In genomic region chr17:38905375-38905774, GRCh38 we compare ENCODE assay signal across 23 cellular contexts. TPM values are rescaled to one million over a fixed set of nuclear protein-coding genes. Genes with fewer than 3 reads are reported as not detected.
DNase-seq lines count a peak whose midpoint lies in the region; ATAC-seq and TF ChIP-seq lines count a peak whose summit lies in the region.
"Had no signal": no experiment of that assay in that cellular context is flagged by ENCODE, and none has a peak within 500 bp of the region (broad histone marks: within the 10 kb centered on the region; RNA-seq: fewer than 3 reads in every experiment).

No MANE protein-coding gene starts in this region.

- no peaks in the 10 kb centered on the region for H4K20me1 ChIP-seq in DOHH2 (ENCODE audit: control insufficient read depth, insufficient read depth, low read depth, low read length)

- H3K4me3 ChIP-seq in DOHH2 (ENCODE audit: low read length): peak overlapping the region; percentile 53
- no peak overlapping the region for H3K4me3 ChIP-seq in neutrophil (ENCODE audit: low read depth in 1 of 2, low read length in 1 of 2)
- no peak overlapping the region for H3K4me3 ChIP-seq in Caco-2 (ENCODE audit: low read depth, low read length)
- H3K4me3 ChIP-seq: A549, hepatocyte, lung, mucosa of descending colon, pancreas, SJCRH30, tibial artery had no signal

- H3F3A ChIP-seq in DOHH2 (ENCODE audit: control insufficient read depth, insufficient read depth): peaks cover 18% of the 10 kb centered on the region

- POLR2A ChIA-PET in Caco-2 (lab: Charles Lee): no interaction called here

- H3K79me2 ChIP-seq in DOHH2 (ENCODE audit: control insufficient read depth, low read length): peaks cover 29% of the 10 kb centered on the region

- H3K4me1 ChIP-seq in DOHH2 (ENCODE audit: control insufficient read depth, low read length) (peaks cover 63% of the 10 kb centered on the region), neutrophil (ENCODE audit: control insufficient read depth in 1 of 2, insufficient read depth in 1 of 2, low read depth in 1 of 2, low read length in 1 of 2) (peaks cover 83 to 91% of the 10 kb centered on the region in 2 experiments), Caco-2 (peaks cover 10% of the 10 kb centered on the region)
- H3K4me1 ChIP-seq: SJCRH30 had no signal

- no peaks in the 10 kb centered on the region for H3K27me3 Mint-ChIP-seq in activated naive CD8-positive, alpha-beta T cell treated with anti-CD3 and anti-CD28 coated beads for 36 hours
- no peaks in the 10 kb centered on the region for H3K27me3 Mint-ChIP-seq in Caco-2 (ENCODE audit: insufficient read depth, unreplicated experiment)

- H3K36me3 Mint-ChIP-seq in activated naive CD8-positive, alpha-beta T cell treated with anti-CD3 and anti-CD28 coated beads for 36 hours: peaks cover 35% of the 10 kb centered on the region
- peaks cover 54% of the 10 kb centered on the region for H3K36me3 Mint-ChIP-seq in Caco-2 (ENCODE audit: insufficient read depth, unreplicated experiment)

- H3K9me3 Mint-ChIP-seq in activated naive CD8-positive, alpha-beta T cell treated with anti-CD3 and anti-CD28 coated beads for 36 hours: no peaks in the 10 kb centered on the region
- no peaks in the 10 kb centered on the region for H3K9me3 Mint-ChIP-seq in Caco-2 (ENCODE audit: unreplicated experiment)
- H3K9me3 Mint-ChIP-seq: activated naive CD4-positive, alpha-beta T cell treated with anti-CD3 and anti-CD28 coated beads for 36 hours; neural crest cell had no signal

- H3K27ac ChIP-seq in DOHH2 (ENCODE audit: low read depth, low read length) (peak overlapping the region; percentile 71), neutrophil (peak overlapping the region; percentile 96)
- H3K27ac ChIP-seq: A549, hepatocyte, pancreas, SJCRH30 had no signal

- peak overlapping the region; percentile 25 for H3K27ac Mint-ChIP-seq in activated naive CD8-positive, alpha-beta T cell treated with anti-CD3 and anti-CD28 coated beads for 36 hours
- no peak overlapping the region for H3K27ac Mint-ChIP-seq in Caco-2 (ENCODE audit: unreplicated experiment)
- H3K27ac Mint-ChIP-seq: activated naive CD4-positive, alpha-beta T cell treated with anti-CD3 and anti-CD28 coated beads for 36 hours had no signal

- intact Hi-C loops in Right ventricle myocardium superior (cut with DNase I) (no loop called here), cardiac septum (cut with DNase I) (loop anchor here (5.0 kb wide), 1 partner anchor 33 kb away; the partner anchor contains the start of gene LASP1), Caco-2 (cut with micrococcal nuclease; ENCODE audit: unreplicated experiment) (no loop called here)

- ATAC-seq in Right ventricle myocardium superior (ENCODE audit: poor library complexity) (no peak), GM18511 (IDR thresholded peaks at IDR 0.05; ENCODE audit: unreplicated experiment) (no peak)
- ATAC-seq: A549, mucosa of descending colon, pancreas had no signal

- H3K27me3 ChIP-seq in DOHH2 (ENCODE audit: control insufficient read depth, low read length) (no peaks in the 10 kb centered on the region), neutrophil (no peaks in the 10 kb centered on the region), Caco-2 (replicated peaks; ENCODE audit: control insufficient read depth, insufficient read depth, low read length) (no peaks in the 10 kb centered on the region)
- H3K27me3 ChIP-seq: hepatocyte, pancreas, SJCRH30, tibial artery had no signal

- no peak for TF ChIP-seq CTCF in DOHH2 (IDR thresholded peaks at IDR 0.05; ENCODE audit: low read depth, low read length, poor library complexity, severe bottlenecking)
- no peak for TF ChIP-seq CTCF in neutrophil (IDR thresholded peaks at IDR 0.05)
- TF ChIP-seq CTCF in Caco-2 (IDR thresholded peaks at IDR 0.05; ENCODE audit: insufficient read depth in 1 of 2, low read depth in 1 of 2, low read length in 1 of 2, severe bottlenecking in 1 of 2, unreplicated experiment in 1 of 2): no peak

- H3K9me2 ChIP-seq in DOHH2 (replicated peaks; ENCODE audit: control insufficient read depth, low read length): no peaks in the 10 kb centered on the region

- BruUV-seq in Caco-2 (replicated peaks; lab: Mats Ljungman, UMichigan): no TSS peak

- H3K9me3 ChIP-seq in DOHH2 (ENCODE audit: control insufficient read depth, insufficient read depth, low read length) (no peaks in the 10 kb centered on the region), neutrophil (no peaks in the 10 kb centered on the region), Caco-2 (no peaks in the 10 kb centered on the region)
- H3K9me3 ChIP-seq: A549, mucosa of descending colon, pancreas, SJCRH30, tibial artery had no signal

- CTCF ChIA-PET in Caco-2 (lab: Charles Lee): interaction anchor here (0.7 kb wide), 1 partner anchor 217 kb away, joined by 5 read pairs; no protein-coding TSS in a partner anchor

- peaks cover 47% of the 10 kb centered on the region for H3K4me1 Mint-ChIP-seq in activated naive CD8-positive, alpha-beta T cell treated with anti-CD3 and anti-CD28 coated beads for 36 hours
- H3K4me1 Mint-ChIP-seq in Caco-2 (ENCODE audit: low read depth, unreplicated experiment): peaks cover 5% of the 10 kb centered on the region

- peaks cover 48% of the 10 kb centered on the region for H3K36me3 ChIP-seq in DOHH2 (ENCODE audit: control insufficient read depth, low read length)
- H3K36me3 ChIP-seq in neutrophil: peaks cover 87% of the 10 kb centered on the region
- peaks cover 5% of the 10 kb centered on the region; the same call in 1 of the 2 replicates for H3K36me3 ChIP-seq in Caco-2 (ENCODE audit: control insufficient read depth, insufficient read depth, low read length)

- DNase-seq in Right ventricle myocardium superior: peak; percentile 24
- DNase-seq in cardiac septum (ENCODE audit: low spot score): no peak
- no peak for DNase-seq in activated naive CD8-positive, alpha-beta T cell treated with anti-CD3 and anti-CD28 coated beads for 36 hours
- no peak for DNase-seq in midbrain (lab: John Stamatoyannopoulos, UW)
- DNase-seq in Caco-2: no peak
- DNase-seq: activated CD4-positive, alpha-beta T cell treated with anti-CD3 and anti-CD28 coated beads for 48 hours; activated naive CD4-positive, alpha-beta T cell treated with anti-CD3 and anti-CD28 coated beads for 36 hours; anterior cingulate cortex; DMS53; effector CD8-positive, alpha-beta T cell; SJCRH30; stimulated activated CD4-positive, alpha-beta T cell treated with anti-CD3 and anti-CD28 coated beads, Interleukin-1b, Interleukin-23, amount 100 ng/mL, for 48 hours; T-helper 9 cell; tibial artery had no signal

- peak overlapping the region; percentile 57 for H3K4me2 ChIP-seq in DOHH2 (ENCODE audit: low read length)
- H3K4me2 ChIP-seq: A549, hepatocyte had no signal

- H3K4me3 Mint-ChIP-seq in activated naive CD8-positive, alpha-beta T cell treated with anti-CD3 and anti-CD28 coated beads for 36 hours: no peak overlapping the region
- H3K4me3 Mint-ChIP-seq in Caco-2 (ENCODE audit: unreplicated experiment): no peak overlapping the region
- H3K4me3 Mint-ChIP-seq: activated naive CD4-positive, alpha-beta T cell treated with anti-CD3 and anti-CD28 coated beads for 36 hours; neural crest cell had no signal

RNA-seq across cellular contexts. Expression of gene LASP1, which starts 35.5 kb away (rescaled TPM):
- total RNA-seq in Right ventricle myocardium superior (31.7 TPM), cardiac septum (25.3 TPM), Caco-2 (2022) (137 and 143 TPM in 2 replicates)
- total RNA-seq in activated naive CD8-positive, alpha-beta T cell treated with anti-CD3 and anti-CD28 coated beads for 36 hours: 100 to 1,000 TPM; 131 TPM

RNA-seq across cellular contexts. Expression of gene RPL23, which starts 51.9 kb away (rescaled TPM):
- 767 TPM for total RNA-seq in Right ventricle myocardium superior
- total RNA-seq in cardiac septum: 564 TPM
- total RNA-seq in activated naive CD8-positive, alpha-beta T cell treated with anti-CD3 and anti-CD28 coated beads for 36 hours: 1,000 to 10,000 TPM; 1,956 to 1,966 TPM
- total RNA-seq in Caco-2 (2022): 2,216 and 2,327 TPM in 2 replicates
